In the genomic region with DNA sequence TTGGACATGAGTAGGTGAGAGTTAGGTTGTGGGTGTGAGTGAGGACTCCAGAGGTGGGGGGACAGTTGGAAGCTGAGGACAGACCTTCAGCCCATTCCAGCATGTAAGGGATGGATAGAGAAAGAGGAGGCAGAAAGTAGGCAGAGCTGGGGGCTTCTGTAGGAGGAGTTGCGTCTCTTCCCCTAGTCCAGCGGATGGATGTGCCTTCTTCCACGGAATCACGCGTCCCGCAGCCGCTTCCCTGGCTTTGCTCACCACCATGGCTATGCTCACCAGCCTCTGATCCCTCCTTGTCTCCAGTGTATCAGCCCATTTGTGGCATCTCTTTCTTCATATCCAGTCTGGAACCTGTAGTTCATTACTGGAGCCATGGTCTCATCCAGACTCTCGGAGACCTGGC, we compare ENCODE assay signal across 20 cellular contexts. TPM values are rescaled to one million over a fixed set of nuclear protein-coding genes. Genes with fewer than 3 reads are reported as not detected.
DNase-seq lines count a peak whose midpoint lies in the region; ATAC-seq and TF ChIP-seq lines count a peak whose summit lies in the region.
"Had no signal": no experiment of that assay in that cellular context is flagged by ENCODE, and none has a peak within 500 bp of the region (broad histone marks: within the 10 kb centered on the region; RNA-seq: fewer than 3 reads in every experiment).

No MANE protein-coding gene starts in this region.

- H2BK120ac ChIP-seq in H9 (ENCODE audit: low read depth, low read length, poor library complexity, severe bottlenecking), result no peak overlapping the region

- no peak overlapping the region for H2BK12ac ChIP-seq in H9 (ENCODE audit: insufficient read length, low read depth, low read length)

- no peaks in the 10 kb centered on the region for H3K27me3 ChIP-seq in H9 (ENCODE audit: insufficient read depth, low read length)
- no peaks in the 10 kb centered on the region for H3K27me3 ChIP-seq in esophagus muscularis mucosa
- no peaks in the 10 kb centered on the region for H3K27me3 ChIP-seq in spleen (replicated peaks in 1 of 7)
- H3K27me3 ChIP-seq: BLaER1 treated with 17β-estradiol and CSF1 and Interleukin-3, amounts not matched to agents 10 nM and 100 nM; body of pancreas; left lung; tibial nerve had no signal

- H3K27ac ChIP-seq in H9 (ENCODE audit: insufficient read length, low read depth, low read length) (no peak overlapping the region), esophagus muscularis mucosa (replicated peaks in 1 of 4) (no peak overlapping the region), spleen (no peak overlapping the region)
- H3K27ac ChIP-seq: body of pancreas, left lung, tibial nerve had no signal

- H3K4me1 Mint-ChIP-seq in activated naive CD8-positive, alpha-beta T cell (ENCODE audit: low read depth), result peaks cover 80% of the 10 kb centered on the region
- peaks cover 75% of the 10 kb centered on the region for H3K4me1 Mint-ChIP-seq in activated naive CD8-positive, alpha-beta T cell treated with anti-CD3 and anti-CD28 coated beads for 36 hours
- peaks cover 38 to 48% of the 10 kb centered on the region in 2 experiments for H3K4me1 Mint-ChIP-seq in H9
- peaks cover 60% of the 10 kb centered on the region for H3K4me1 Mint-ChIP-seq in type B pancreatic cell (ENCODE audit: unreplicated experiment)

- peaks cover 42% of the 10 kb centered on the region; the same call in 1 of the 2 replicates for H3K79me2 ChIP-seq in H9 (ENCODE audit: insufficient read depth, low read length)

- WGBS in H9 (ENCODE audit: extremely low coverage, insufficient read length, low lambda C conversion rate), result no CpG with 5 or more reads among the region's 8 CpGs
- 100% methylated on average over 7 of the region's 8 CpGs for WGBS in esophagus muscularis mucosa
- WGBS in spleen, 5 donors, result 97 to 100% (median 98%) methylated on average over 8 of the region's 8 CpGs

- no peak overlapping the region for H2BK15ac ChIP-seq in H9 (ENCODE audit: low read depth, low read length)

- H3K4ac ChIP-seq in H9 (ENCODE audit: low read depth, low read length), result no peak overlapping the region

- TF ChIP-seq CTCF in H9 (conservative IDR thresholded peaks at IDR 0.05) (no peak), esophagus muscularis mucosa (IDR thresholded peaks at IDR 0.05) (no peak), type B pancreatic cell (conservative IDR thresholded peaks at IDR 0.05) (no peak), spleen (IDR thresholded peaks at IDR 0.05 in 8 of 11, conservative IDR thresholded peaks at IDR 0.05 in 3 of 11) (no peak)

- H3K9me3 Mint-ChIP-seq in activated naive CD8-positive, alpha-beta T cell (ENCODE audit: low read depth), result no peaks in the 10 kb centered on the region
- no peaks in the 10 kb centered on the region for H3K9me3 Mint-ChIP-seq in activated naive CD8-positive, alpha-beta T cell treated with anti-CD3 and anti-CD28 coated beads for 36 hours
- H3K9me3 Mint-ChIP-seq in H9, result no peaks in the 10 kb centered on the region
- H3K9me3 Mint-ChIP-seq in type B pancreatic cell, result no peaks in the 10 kb centered on the region
- H3K9me3 Mint-ChIP-seq: T-helper 1 cell treated with Interleukin-12 subunit alpha and Interleukin-12 subunit beta and Interleukin-4 antibody, amounts not matched to agents 30 μg/mL and 1 μg/mL, for 36 hours had no signal

- peak overlapping the region; percentile 83 for H3K4me3 Mint-ChIP-seq in activated naive CD8-positive, alpha-beta T cell
- H3K4me3 Mint-ChIP-seq in activated naive CD8-positive, alpha-beta T cell treated with anti-CD3 and anti-CD28 coated beads for 36 hours, result no peak overlapping the region
- no peak overlapping the region for H3K4me3 Mint-ChIP-seq in H9
- peak overlapping the region; percentile 57 for H3K4me3 Mint-ChIP-seq in type B pancreatic cell

- no peak overlapping the region for H3K23ac ChIP-seq in H9 (ENCODE audit: insufficient read length, low read depth, low read length)

- no peak overlapping the region for H4K8ac ChIP-seq in H9 (replicated peaks; ENCODE audit: insufficient read length, low read depth, low read length)

- no peak overlapping the region for H2AK5ac ChIP-seq in H9 (ENCODE audit: insufficient read length, low read length)

- H3K36me3 ChIP-seq in esophagus muscularis mucosa (peaks cover 0 to 12% (median 3%) of the 10 kb centered on the region in 4 donors), spleen (peaks cover 0 to 36% (median 2%) of the 10 kb centered on the region in 6 donors)
- H3K36me3 ChIP-seq: left lung had no signal

- peaks cover 14% of the 10 kb centered on the region for H3K36me3 Mint-ChIP-seq in activated naive CD8-positive, alpha-beta T cell
- peaks cover 71% of the 10 kb centered on the region for H3K36me3 Mint-ChIP-seq in activated naive CD8-positive, alpha-beta T cell treated with anti-CD3 and anti-CD28 coated beads for 36 hours
- H3K36me3 Mint-ChIP-seq in H9 (ENCODE audit: insufficient read depth in 1 of 3, low read depth in 3 of 3), result peaks cover 17 to 24% (median 18%) of the 10 kb centered on the region in 3 experiments; a peak in 6 of 7 replicates
- H3K36me3 Mint-ChIP-seq in type B pancreatic cell, result peaks cover 53% of the 10 kb centered on the region

- H3K79me1 ChIP-seq in H9 (ENCODE audit: insufficient read depth, low read depth, low read length, poor library complexity, severe bottlenecking), result peaks cover 18% of the 10 kb centered on the region

- no peak overlapping the region for H4K5ac ChIP-seq in H9 (ENCODE audit: insufficient read length, low read depth, low read length)

- H3K23me2 ChIP-seq in H9 (ENCODE audit: insufficient read length, low read depth, low read length, poor library complexity, severe bottlenecking), result peaks cover 5% of the 10 kb centered on the region

- H3K27me3 Mint-ChIP-seq in activated naive CD8-positive, alpha-beta T cell, result no peaks in the 10 kb centered on the region
- H3K27me3 Mint-ChIP-seq in activated naive CD8-positive, alpha-beta T cell treated with anti-CD3 and anti-CD28 coated beads for 36 hours, result no peaks in the 10 kb centered on the region
- H3K27me3 Mint-ChIP-seq in H9 (ENCODE audit: low read depth), result no peaks in the 10 kb centered on the region; the same call in 1 of the 2 replicates
- H3K27me3 Mint-ChIP-seq in type B pancreatic cell, result no peaks in the 10 kb centered on the region

- no peak for DNase-seq in activated naive CD8-positive, alpha-beta T cell treated with anti-CD3 and anti-CD28 coated beads for 36 hours
- DNase-seq in H9 (no peak), esophagus muscularis mucosa (ENCODE audit: extremely low spot score) (peak; percentile 34), type B pancreatic cell (ENCODE audit: extremely low spot score, unreplicated experiment) (no peak), spleen (no peak)
- DNase-seq: body of pancreas, cerebellar nuclear complex, left lung, MV-4-11, NCI-H446 treated with DMSO at 0.1 percent for 48 hours had no signal

- peaks cover 1% of the 10 kb centered on the region; the same call in 1 of the 2 replicates for H3K4me1 ChIP-seq in H9 (ENCODE audit: insufficient read depth, low read length)
- peaks cover 24 to 41% (median 33%) of the 10 kb centered on the region in 4 donors for H3K4me1 ChIP-seq in esophagus muscularis mucosa
- peaks cover 40 to 97% (median 60%) of the 10 kb centered on the region in 6 donors for H3K4me1 ChIP-seq in spleen

- no peak overlapping the region for H2AFZ ChIP-seq in H9 (ENCODE audit: low read length)

- no peak overlapping the region for H3K4me3 ChIP-seq in esophagus muscularis mucosa
- H3K4me3 ChIP-seq in spleen, result no peak overlapping the region
- H3K4me3 ChIP-seq: BLaER1 treated with 17β-estradiol and CSF1 and Interleukin-3, amounts not matched to agents 10 nM and 100 nM; body of pancreas; left lung; tibial nerve had no signal

- ATAC-seq in GM18520 (IDR thresholded peaks at IDR 0.05; ENCODE audit: unreplicated experiment), result no peak
- ATAC-seq: body of pancreas, left lung had no signal

- no peak overlapping the region for H3K9ac ChIP-seq in H9 (ENCODE audit: extremely low read depth, insufficient read length, low read length)

- H3K56ac ChIP-seq in H9 (ENCODE audit: insufficient read length, low read depth, low read length), result no peak overlapping the region

- peak overlapping the region; percentile 66 for H3K27ac Mint-ChIP-seq in activated naive CD8-positive, alpha-beta T cell
- no peak overlapping the region for H3K27ac Mint-ChIP-seq in activated naive CD8-positive, alpha-beta T cell treated with anti-CD3 and anti-CD28 coated beads for 36 hours
- peak overlapping the region in 2 of 3 experiments; percentile 2 to 42; a peak in 2 of 7 replicates for H3K27ac Mint-ChIP-seq in H9
- peak overlapping the region; percentile 66 for H3K27ac Mint-ChIP-seq in type B pancreatic cell
- H3K27ac Mint-ChIP-seq: T-helper 1 cell treated with Interleukin-12 subunit alpha and Interleukin-12 subunit beta and Interleukin-4 antibody, amounts not matched to agents 30 μg/mL and 1 μg/mL, for 36 hours had no signal

- H4K91ac ChIP-seq in H9 (ENCODE audit: insufficient read length, low read depth, low read length), result no peak overlapping the region

- no peak overlapping the region for H3T11ph ChIP-seq in H9 (ENCODE audit: low read length)

- no peak overlapping the region for H2BK5ac ChIP-seq in H9 (ENCODE audit: insufficient read length, low read length)

- H3K9me3 ChIP-seq in H9 (ENCODE audit: control insufficient read depth, low read depth, low read length) (no peaks in the 10 kb centered on the region), esophagus muscularis mucosa (no peaks in the 10 kb centered on the region), spleen (no peaks in the 10 kb centered on the region)
- H3K9me3 ChIP-seq: BLaER1 treated with 17β-estradiol and CSF1 and Interleukin-3, amounts not matched to agents 10 nM and 100 nM; body of pancreas; left lung; tibial nerve had no signal

- no peak for TF ChIP-seq POLR2A in esophagus muscularis mucosa (IDR thresholded peaks at IDR 0.05; ENCODE audit: low read depth)
- no peak for TF ChIP-seq POLR2A in spleen (IDR thresholded peaks at IDR 0.05)

- no peak for TF ChIP-seq EP300 in esophagus muscularis mucosa (IDR thresholded peaks at IDR 0.05)

- no peak overlapping the region for H3K4me2 ChIP-seq in H9 (ENCODE audit: insufficient read depth, insufficient read length, low read length)

- no peak overlapping the region for H2BK20ac ChIP-seq in H9 (ENCODE audit: low read depth, low read length, poor library complexity, severe bottlenecking)

- no peak overlapping the region for H3K14ac ChIP-seq in H9 (ENCODE audit: insufficient read depth, low read length)

- intact Hi-C loops in esophagus muscularis mucosa (cut with DNase I) (no loop called here), spleen (cut with DNase I; ENCODE audit: low total_unique reads) (no loop called here)

- H3K18ac ChIP-seq in H9 (ENCODE audit: insufficient read length, low read depth, low read length), result no peak overlapping the region

- peaks cover 2% of the 10 kb centered on the region for H4K20me1 ChIP-seq in H9 (ENCODE audit: control insufficient read depth, insufficient read depth, insufficient read length)

RNA-seq across cellular contexts. Expression of gene UBAC2, which starts 5.6 kb away (rescaled TPM):
- 10 to 100 TPM; 56.0 to 59.0 TPM for total RNA-seq in activated naive CD8-positive, alpha-beta T cell treated with anti-CD3 and anti-CD28 coated beads for 36 hours
- total RNA-seq in H9 (2021) (51.7 and 52.3 TPM in 2 replicates), esophagus muscularis mucosa (10 to 100 TPM; 42.6 to 62.1 (median 50.9) TPM), type B pancreatic cell (ENCODE audit: low replicate concordance) (66.0 and 77.2 TPM in 2 replicates), spleen (10 to 100 TPM; 62.8 to 82.1 (median 72.3) TPM)
- polyA plus RNA-seq in spleen, result 10 to 100 TPM; 49.3 to 57.3 (median 50.4) TPM

RNA-seq across cellular contexts. Expression of gene GPR18, which starts 52.0 kb away (rescaled TPM):
- 10 to 100 TPM; 16.9 to 17.6 TPM for total RNA-seq in activated naive CD8-positive, alpha-beta T cell treated with anti-CD3 and anti-CD28 coated beads for 36 hours
- total RNA-seq in H9 (2021), result not detected in 2 replicates
- not detected for total RNA-seq in esophagus muscularis mucosa
- not detected in 2 replicates for total RNA-seq in type B pancreatic cell (ENCODE audit: low replicate concordance)
- 10 to 100 TPM in 6 of 7 donors, 1 to 10 TPM in 1; 9.6 to 21.8 (median 15.3) TPM for total RNA-seq in spleen
- polyA plus RNA-seq in spleen, result 10 to 100 TPM; 25.6 to 33.9 (median 29.4) TPM
- total RNA-seq: body of pancreas, Daoy, glomerular endothelial cell, mesenteric fat pad, myocyte, tibial nerve had no signal
- polyA plus RNA-seq: AG04450 had no signal

Comparison
In these comparisons a context has a peak if more than half of its experiments do, and no peak if none do; other contexts are left out.
1. H3K4me3 Mint-ChIP-seq: peak in activated naive CD8-positive, alpha-beta T cell (single experiment) and type B pancreatic cell (single experiment); none in activated naive CD8-positive, alpha-beta T cell treated with anti-CD3 and anti-CD28 coated beads for 36 hours (single experiment) and H9 (0 of 2).
2. RNA of gene GPR18, which starts 52.0 kb away (total RNA-seq): 16.9 to 17.6 TPM in activated naive CD8-positive, alpha-beta T cell treated with anti-CD3 and anti-CD28 coated beads for 36 hours and 9.6 to 21.8 TPM in spleen; not detected in H9, not detected in esophagus muscularis mucosa and not detected in type B pancreatic cell; every median in the first group is over 4 times any median in the second.